1 cellular context compared by ENCODE assay signal in genomic region chr1:15523104-15523921, GRCh38.
TF ChIP-seq lines count a peak whose summit lies in the region.

No MANE protein-coding gene starts in this region.

TF ChIP-seq in endothelial cell of umbilical vein, 7 proteins besides CTCF, POLR2A, EP300 and RAD21 (continued from another document):
- TF ChIP-seq MAX (IDR thresholded peaks at IDR 0.05; ENCODE audit: insufficient read depth, insufficient read length) (no peak), EZH2 (IDR thresholded peaks at IDR 0.05; ENCODE audit: borderline replicate concordance, low read depth, low read length, severe bottlenecking) (no peak), JUN (IDR thresholded peaks at IDR 0.05; ENCODE audit: borderline replicate concordance, insufficient read depth, insufficient read length, low read depth) (no peak)
